Comparison of ENCODE assay signal across 19 cellular contexts in genomic region chr14:61150851-61151250, GRCh38.
"Had no signal": no experiment of that assay in that cellular context is flagged by ENCODE, and none has a peak within 500 bp of the region (broad histone marks: within the 10 kb centered on the region; RNA-seq: fewer than 3 reads in every experiment).

No MANE protein-coding gene starts in this region.

- FAIRE-seq: endothelial cell of umbilical vein had no signal

- H3K27ac ChIP-seq: cardiac muscle cell, coronary artery, right atrium auricular region, spleen, transverse colon had no signal

- H3K36me3 Mint-ChIP-seq: naive B cell; stimulated activated memory B cell treated with anti-CD40 and anti-IgM and Interleukin-4, amounts not matched to agents 10 μg/mL and 1 μg/mL and 100 μg/mL, for 72 hours had no signal

- H3K9me3 Mint-ChIP-seq: stimulated activated memory B cell treated with anti-CD40 and anti-IgM and Interleukin-4, amounts not matched to agents 10 μg/mL and 1 μg/mL and 100 μg/mL, for 72 hours had no signal

- H3K4me1 Mint-ChIP-seq: activated CD4-positive, alpha-beta memory T cell treated with anti-CD3 and anti-CD28 coated beads, Interleukin-2, amount 10 ng/mL, durations not matched to agents 7 days and 5 days; naive B cell had no signal

- H3K4me3 Mint-ChIP-seq: activated CD4-positive, alpha-beta memory T cell treated with anti-CD3 and anti-CD28 coated beads, Interleukin-2, amount 10 ng/mL, durations not matched to agents 7 days and 5 days; activated naive CD8-positive, alpha-beta T cell; naive B cell; stimulated activated memory B cell treated with anti-CD40 and anti-IgM and Interleukin-4, amounts not matched to agents 10 μg/mL and 1 μg/mL and 100 μg/mL, for 72 hours had no signal

- H3K4me1 ChIP-seq: right atrium auricular region, spleen, transverse colon had no signal

- H3K4me3 ChIP-seq: cardiac muscle cell, coronary artery, lung, right atrium auricular region, spleen, transverse colon had no signal

- H3K9me3 ChIP-seq: right atrium auricular region, spleen, transverse colon had no signal

- H3K36me3 ChIP-seq: cardiac muscle cell, right atrium auricular region, spleen, transverse colon had no signal

- H3K27ac Mint-ChIP-seq: activated CD4-positive, alpha-beta memory T cell treated with anti-CD3 and anti-CD28 coated beads, Interleukin-2, amount 10 ng/mL, durations not matched to agents 7 days and 5 days; activated naive CD8-positive, alpha-beta T cell; naive B cell; stimulated activated memory B cell treated with anti-CD40 and anti-IgM and Interleukin-4, amounts not matched to agents 10 μg/mL and 1 μg/mL and 100 μg/mL, for 72 hours had no signal

- H3K27me3 ChIP-seq: cardiac muscle cell, right atrium auricular region, spleen, transverse colon had no signal

- DNase-seq: activated CD4-positive, alpha-beta memory T cell treated with anti-CD3 and anti-CD28 coated beads, Interleukin-2, amount 10 ng/mL, durations not matched to agents 7 days and 5 days; activated gamma-delta T cell; activated T-cell treated with anti-CD3 and anti-CD28 coated beads, Interleukin-2, amount 50 U/mL, for 48 hours; effector CD4-positive, alpha-beta T cell; glutamatergic neuron; left cardiac atrium; naive B cell; posterior cingulate gyrus; spleen; stimulated activated CD4-positive, alpha-beta T cell treated with anti-CD3 and anti-CD28 coated beads, Interleukin-1b, Interleukin-23, amount 100 ng/mL, for 48 hours; SW 1271; transverse colon had no signal
